24 cellular contexts compared by ENCODE assay signal in the genomic region with DNA sequence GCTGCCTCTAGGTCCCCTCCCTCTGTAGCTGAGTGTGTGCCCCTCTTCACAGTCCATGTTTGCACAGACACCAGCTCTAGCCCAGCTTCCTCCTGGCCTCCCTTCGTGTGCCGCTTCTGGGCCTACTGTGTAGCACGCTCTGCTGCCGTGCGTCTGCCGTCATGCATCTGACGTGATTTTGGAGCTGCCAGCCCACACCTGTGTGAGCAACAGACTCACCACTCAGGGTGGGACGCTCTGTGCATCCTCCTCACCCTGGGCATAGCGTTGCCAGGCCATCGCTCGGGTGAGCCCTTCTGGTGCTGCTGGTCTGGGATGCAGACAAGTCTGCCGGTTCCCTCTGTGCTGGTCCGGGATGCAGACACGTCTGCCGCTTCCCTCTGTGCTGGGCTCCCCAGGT. TPM values are rescaled to one million over a fixed set of nuclear protein-coding genes. Genes with fewer than 3 reads are reported as not detected.
A peak's percentile ranks its signal among the peaks of the same experiment; 100 is the strongest.
DNase-seq lines count a peak whose midpoint lies in the region; ATAC-seq and TF ChIP-seq lines count a peak whose summit lies in the region.
"Had no signal": no experiment of that assay in that cellular context is flagged by ENCODE, and none has a peak within 500 bp of the region (broad histone marks: within the 10 kb centered on the region; RNA-seq: fewer than 3 reads in every experiment).

No MANE protein-coding gene starts in this region.

- no peaks in the 10 kb centered on the region for H3K27me3 Mint-ChIP-seq in central memory CD8-positive, alpha-beta T cell
- H3K27me3 Mint-ChIP-seq in naive thymus-derived CD8-positive, alpha-beta T cell: peaks cover 0 to 2% (median 0%) of the 10 kb centered on the region in 5 donors
- H3K27me3 Mint-ChIP-seq in activated T-helper 1 cell treated with anti-CD3 and anti-CD28 coated beads, Interleukin-12 subunit alpha, Interleukin-12 subunit beta, Interleukin-2, Interleukin-4 antibody, amounts not matched to agents 30 ng/mL and 10 ng/mL and 1 ng/mL, durations not matched to agents 14 hours and 24 hours and 36 hours (ENCODE audit: insufficient read depth): no peaks in the 10 kb centered on the region

- H3K4me1 ChIP-seq in ascending aorta: peaks cover 0 to 10% of the 10 kb centered on the region in 2 donors

- TF ChIP-seq CTCF in ascending aorta (IDR thresholded peaks at IDR 0.05): no peak

- H3K27ac ChIP-seq in ascending aorta: no peak overlapping the region
- H3K27ac ChIP-seq: pancreas, right lobe of liver, transverse colon had no signal

- H3K9me3 ChIP-seq in ascending aorta: no peaks in the 10 kb centered on the region
- H3K9me3 ChIP-seq: pancreas, right lobe of liver, transverse colon had no signal

- peak overlapping the region; percentile 77 for H3K27ac Mint-ChIP-seq in central memory CD8-positive, alpha-beta T cell (ENCODE audit: low read depth)
- H3K27ac Mint-ChIP-seq in naive thymus-derived CD8-positive, alpha-beta T cell: peak overlapping the region in 6 of 10 donors; percentile 42 to 97 (median 66)
- H3K27ac Mint-ChIP-seq in activated T-helper 1 cell treated with anti-CD3 and anti-CD28 coated beads, Interleukin-12 subunit alpha, Interleukin-12 subunit beta, Interleukin-2, Interleukin-4 antibody, amounts not matched to agents 30 ng/mL and 10 ng/mL and 1 ng/mL, durations not matched to agents 14 hours and 24 hours and 36 hours: no peak overlapping the region
- H3K27ac Mint-ChIP-seq: HFFc6; T-helper 2 cell treated with Interferon-gamma antibody and Interleukin-4, amounts not matched to agents 5 μg/mL and 100 μg/mL, for 36 hours had no signal

- H3K4me1 Mint-ChIP-seq in central memory CD8-positive, alpha-beta T cell: peaks cover 55% of the 10 kb centered on the region
- H3K4me1 Mint-ChIP-seq in naive thymus-derived CD8-positive, alpha-beta T cell: peaks cover 34 to 76% (median 55%) of the 10 kb centered on the region in 4 donors
- peaks cover 79% of the 10 kb centered on the region for H3K4me1 Mint-ChIP-seq in activated T-helper 1 cell treated with anti-CD3 and anti-CD28 coated beads, Interleukin-12 subunit alpha, Interleukin-12 subunit beta, Interleukin-2, Interleukin-4 antibody, amounts not matched to agents 30 ng/mL and 10 ng/mL and 1 ng/mL, durations not matched to agents 14 hours and 24 hours and 36 hours (ENCODE audit: low read depth)

- peaks cover 21% of the 10 kb centered on the region for H3K36me3 Mint-ChIP-seq in central memory CD8-positive, alpha-beta T cell (ENCODE audit: insufficient read depth)
- peaks cover 0 to 8% (median 0%) of the 10 kb centered on the region in 3 donors for H3K36me3 Mint-ChIP-seq in naive thymus-derived CD8-positive, alpha-beta T cell
- H3K36me3 Mint-ChIP-seq in activated T-helper 1 cell treated with anti-CD3 and anti-CD28 coated beads, Interleukin-12 subunit alpha, Interleukin-12 subunit beta, Interleukin-2, Interleukin-4 antibody, amounts not matched to agents 30 ng/mL and 10 ng/mL and 1 ng/mL, durations not matched to agents 14 hours and 24 hours and 36 hours (ENCODE audit: low read depth): peaks cover 38% of the 10 kb centered on the region

- peaks cover 0 to under 1% of the 10 kb centered on the region in 2 donors for H3K36me3 ChIP-seq in ascending aorta
- H3K36me3 ChIP-seq: pancreas, right lobe of liver, transverse colon had no signal

- H3K4me3 ChIP-seq in ascending aorta: no peak overlapping the region
- H3K4me3 ChIP-seq: pancreas, right lobe of liver, transverse colon had no signal

- POLR2A ChIA-PET in naive thymus-derived CD8-positive, alpha-beta T cell (lab: Charles Lee): interaction anchor here (0.5 to 1.8 kb wide), 2 partner anchors 16 to 85 kb away, joined by 7 to 11 read pairs; no protein-coding TSS in a partner anchor

- no peak overlapping the region for H3K4me3 Mint-ChIP-seq in central memory CD8-positive, alpha-beta T cell
- H3K4me3 Mint-ChIP-seq in naive thymus-derived CD8-positive, alpha-beta T cell: no peak overlapping the region
- no peak overlapping the region for H3K4me3 Mint-ChIP-seq in activated T-helper 1 cell treated with anti-CD3 and anti-CD28 coated beads, Interleukin-12 subunit alpha, Interleukin-12 subunit beta, Interleukin-2, Interleukin-4 antibody, amounts not matched to agents 30 ng/mL and 10 ng/mL and 1 ng/mL, durations not matched to agents 14 hours and 24 hours and 36 hours
- H3K4me3 Mint-ChIP-seq: HFFc6; T-helper 2 cell treated with Interferon-gamma antibody and Interleukin-4, amounts not matched to agents 5 μg/mL and 100 μg/mL, for 36 hours had no signal

- intact Hi-C loops in left ventricle myocardium superior (cut with micrococcal nuclease) (no loop called here), cardiac septum (cut with DNase I) (loop anchor here (5.0 kb wide), 1 partner anchor 33 kb away; no protein-coding TSS in a partner anchor), ascending aorta (cut with DNase I) (loop anchor here (5.0 kb wide), 1 partner anchor 38 kb away; no protein-coding TSS in a partner anchor)
- intact Hi-C loops in activated T-helper 1 cell treated with anti-CD3 and anti-CD28 coated beads, Interleukin-12 subunit alpha, Interleukin-12 subunit beta, Interleukin-2, Interleukin-4 antibody, amounts not matched to agents 30 ng/mL and 10 ng/mL and 1 ng/mL, durations not matched to agents 14 hours and 24 hours and 36 hours (cut with micrococcal nuclease): loop anchor here (5.0 kb wide), 1 partner anchor 203 kb away; no protein-coding TSS in a partner anchor

- peak; percentile 26 for DNase-seq in left ventricle myocardium superior
- no peak for DNase-seq in cardiac septum (ENCODE audit: low spot score)
- DNase-seq in central memory CD8-positive, alpha-beta T cell (ENCODE audit: low spot score in 2 of 2): no peak
- no peak for DNase-seq in naive thymus-derived CD8-positive, alpha-beta T cell
- DNase-seq in activated T-helper 1 cell treated with anti-CD3 and anti-CD28 coated beads, Interleukin-12 subunit alpha, Interleukin-12 subunit beta, Interleukin-2, Interleukin-4 antibody, amounts not matched to agents 30 ng/mL and 10 ng/mL and 1 ng/mL, durations not matched to agents 14 hours and 24 hours and 36 hours (ENCODE audit: low spot score): no peak
- no peak for DNase-seq in DMS53 treated with DMSO at 0.1 percent for 48 hours (lab: John Stamatoyannopoulos, UW; ENCODE audit: unreplicated experiment)
- DNase-seq in ascending aorta (ENCODE audit: low spot score in 2 of 2): no peak
- DNase-seq: activated CD4-positive, alpha-beta T cell treated with anti-CD3 and anti-CD28 coated beads, Interleukin-2, amount 50 U/mL, for 48 hours; activated naive CD4-positive, alpha-beta T cell; erythroblast; foreskin fibroblast; HFFc6; hypothalamus; NCI-H146; NCI-H2171; NCI-H526 treated with DMSO at 0.1 percent for 48 hours; RPMI8226; transverse colon had no signal

- H3K27me3 ChIP-seq in ascending aorta: no peaks in the 10 kb centered on the region
- H3K27me3 ChIP-seq: pancreas, right lobe of liver, transverse colon had no signal

- no peak for ATAC-seq in left ventricle myocardium superior
- no peak for ATAC-seq in central memory CD8-positive, alpha-beta T cell (replicated peaks; ENCODE audit: extremely low read depth, poor library complexity, severe bottlenecking)
- ATAC-seq in naive thymus-derived CD8-positive, alpha-beta T cell: no peak
- ATAC-seq in GM21786 (IDR thresholded peaks at IDR 0.05; ENCODE audit: unreplicated experiment): no peak
- ATAC-seq: pancreas, right lobe of liver, SK-N-SH treated with all-trans-retinoic acid at 6 μM for 48 hours had no signal

- no peaks in the 10 kb centered on the region for H3K9me3 Mint-ChIP-seq in central memory CD8-positive, alpha-beta T cell
- H3K9me3 Mint-ChIP-seq in naive thymus-derived CD8-positive, alpha-beta T cell: no peaks in the 10 kb centered on the region
- H3K9me3 Mint-ChIP-seq in activated T-helper 1 cell treated with anti-CD3 and anti-CD28 coated beads, Interleukin-12 subunit alpha, Interleukin-12 subunit beta, Interleukin-2, Interleukin-4 antibody, amounts not matched to agents 30 ng/mL and 10 ng/mL and 1 ng/mL, durations not matched to agents 14 hours and 24 hours and 36 hours: no peaks in the 10 kb centered on the region
- H3K9me3 Mint-ChIP-seq: HFFc6; T-helper 2 cell treated with Interferon-gamma antibody and Interleukin-4, amounts not matched to agents 5 μg/mL and 100 μg/mL, for 36 hours had no signal

RNA-seq across cellular contexts. Expression of gene ZNF750, which starts 39.4 kb away (rescaled TPM):
- total RNA-seq in left ventricle myocardium superior (0.15 TPM), cardiac septum (not detected), ascending aorta (not detected)
- not detected for total RNA-seq in naive thymus-derived CD8-positive, alpha-beta T cell
- polyA plus RNA-seq in naive thymus-derived CD8-positive, alpha-beta T cell: not detected
- not detected in 2 replicates for total RNA-seq in activated T-helper 1 cell treated with anti-CD3 and anti-CD28 coated beads, Interleukin-12 subunit alpha, Interleukin-12 subunit beta, Interleukin-2, Interleukin-4 antibody, amounts not matched to agents 30 ng/mL and 10 ng/mL and 1 ng/mL, durations not matched to agents 14 hours and 24 hours and 36 hours
- total RNA-seq: Daoy, HFFc6, pancreas, right lobe of liver, transverse colon had no signal
